ENCODE assay signal across 25 cellular contexts in genomic region chr15:42011074-42011473, GRCh38. TPM values are rescaled to one million over a fixed set of nuclear protein-coding genes. Genes with fewer than 3 reads are reported as not detected.
DNase-seq lines count a peak whose midpoint lies in the region; ATAC-seq, FAIRE-seq and TF ChIP-seq lines count a peak whose summit lies in the region.
"Had no signal": no experiment of that assay in that cellular context is flagged by ENCODE, and none has a peak within 500 bp of the region (broad histone marks: within the 10 kb centered on the region; RNA-seq: fewer than 3 reads in every experiment).

No MANE protein-coding gene starts in this region.

- TF ChIP-seq CTCF in Caco-2 (IDR thresholded peaks at IDR 0.05; ENCODE audit: insufficient read depth in 1 of 2, low read depth in 1 of 2, low read length in 1 of 2, severe bottlenecking in 1 of 2, unreplicated experiment in 1 of 2) (no peak), keratinocyte (optimal IDR thresholded peaks at IDR 0.05 in 1 of 3, IDR thresholded peaks at IDR 0.05 in 1 of 3, conservative IDR thresholded peaks at IDR 0.05 in 1 of 3; ENCODE audit: extremely low read depth in 1 of 3, insufficient read depth in 2 of 3, low read length in 3 of 3) (no peak), left lung (IDR thresholded peaks at IDR 0.05) (no peak)

- BruUV-seq in Caco-2 (replicated peaks; lab: Mats Ljungman, UMichigan): no TSS peak

- H3K27ac Mint-ChIP-seq in Caco-2 (ENCODE audit: unreplicated experiment) (peak overlapping the region; percentile 91), T-helper 17 cell (peak overlapping the region; percentile 47)
- H3K27ac Mint-ChIP-seq: effector memory CD8-positive, alpha-beta T cell had no signal

- intact Hi-C loops in Caco-2 (cut with micrococcal nuclease; ENCODE audit: unreplicated experiment): no loop called here
- intact Hi-C loops in left lung (cut with DNase I): no loop called here

- no peak overlapping the region for H3K27ac ChIP-seq in keratinocyte (ENCODE audit: control insufficient read depth, insufficient read depth, low read length)
- no peak overlapping the region for H3K27ac ChIP-seq in left lung
- H3K27ac ChIP-seq: sigmoid colon, vagina had no signal

- FAIRE-seq in keratinocyte (lab: Jason Lieb, UNC): no peak
- FAIRE-seq: D721Med, pancreas had no signal

- no peaks in the 10 kb centered on the region for H3K79me2 ChIP-seq in keratinocyte (ENCODE audit: control insufficient read depth, insufficient read depth, low read length)

- H3K36me3 Mint-ChIP-seq in Caco-2 (ENCODE audit: insufficient read depth, unreplicated experiment) (peaks cover 15% of the 10 kb centered on the region), T-helper 17 cell (ENCODE audit: low read depth) (no peaks in the 10 kb centered on the region)
- H3K36me3 Mint-ChIP-seq: naive thymus-derived CD4-positive, alpha-beta T cell had no signal

- H3K9me3 Mint-ChIP-seq in Caco-2 (ENCODE audit: unreplicated experiment): peaks cover 10% of the 10 kb centered on the region
- H3K9me3 Mint-ChIP-seq: effector memory CD8-positive, alpha-beta T cell; naive thymus-derived CD4-positive, alpha-beta T cell had no signal

- H3K9me3 ChIP-seq in Caco-2 (no peaks in the 10 kb centered on the region), T-helper 17 cell (ENCODE audit: control insufficient read depth, low read length, poor library complexity, severe bottlenecking) (no peaks in the 10 kb centered on the region), keratinocyte (ENCODE audit: control insufficient read depth, low read depth, low read length) (no peaks in the 10 kb centered on the region), left lung (no peaks in the 10 kb centered on the region)
- H3K9me3 ChIP-seq: MG63, pancreas, sigmoid colon, vagina had no signal

- no peak overlapping the region for H3K4me3 ChIP-seq in Caco-2 (ENCODE audit: low read depth, low read length)
- peak overlapping the region in 1 of 3 experiments; percentile 4 for H3K4me3 ChIP-seq in keratinocyte (ENCODE audit: control insufficient read depth in 2 of 3, extremely low read depth in 1 of 3, insufficient read depth in 2 of 3, low read depth in 1 of 3, low read length in 3 of 3)
- no peak overlapping the region for H3K4me3 ChIP-seq in left lung
- H3K4me3 ChIP-seq: MG63, pancreas, sigmoid colon, vagina had no signal

- H2AFZ ChIP-seq in keratinocyte (ENCODE audit: control insufficient read depth, low read length): no peak overlapping the region

- H3K9ac ChIP-seq in keratinocyte (ENCODE audit: control insufficient read depth, extremely low read depth, insufficient read depth, low read length): no peak overlapping the region

- no peaks in the 10 kb centered on the region for H3K9me1 ChIP-seq in keratinocyte (ENCODE audit: control insufficient read depth, extremely low read depth, insufficient read depth, low read length)

- peak; percentile 23 for ATAC-seq in GM19438 (IDR thresholded peaks at IDR 0.05; ENCODE audit: low read depth, unreplicated experiment)
- ATAC-seq in T-helper 17 cell: no peak
- no peak for ATAC-seq in left lung
- no peak for ATAC-seq in GM21515 (IDR thresholded peaks at IDR 0.05; ENCODE audit: unreplicated experiment)
- ATAC-seq: effector memory CD8-positive, alpha-beta T cell; naive thymus-derived CD4-positive, alpha-beta T cell had no signal

- H3K4me1 ChIP-seq in Caco-2 (peaks cover 57% of the 10 kb centered on the region), keratinocyte (ENCODE audit: control insufficient read depth, extremely low read depth, insufficient read depth, low read length) (peaks cover 16% of the 10 kb centered on the region), left lung (peaks cover 0 to 5% of the 10 kb centered on the region in 2 donors)
- H3K4me1 ChIP-seq: sigmoid colon had no signal

- no peaks in the 10 kb centered on the region for H3K27me3 Mint-ChIP-seq in Caco-2 (ENCODE audit: insufficient read depth, unreplicated experiment)
- H3K27me3 Mint-ChIP-seq in T-helper 17 cell: peaks cover 7% of the 10 kb centered on the region
- H3K27me3 Mint-ChIP-seq: naive thymus-derived CD4-positive, alpha-beta T cell had no signal

- H3K4me3 Mint-ChIP-seq in Caco-2 (ENCODE audit: unreplicated experiment): peak overlapping the region; percentile 54
- H3K4me3 Mint-ChIP-seq in T-helper 17 cell: no peak overlapping the region
- H3K4me3 Mint-ChIP-seq: effector memory CD8-positive, alpha-beta T cell; naive thymus-derived CD4-positive, alpha-beta T cell had no signal

- dilution Hi-C loops in keratinocyte (cut with MboI; ENCODE audit: extremely low pct_ligation_motif_present, low sequenced_read_pairs): no loop called here

- POLR2A ChIA-PET in Caco-2 (lab: Charles Lee): no interaction called here

- H3K4me1 Mint-ChIP-seq in Caco-2 (ENCODE audit: low read depth, unreplicated experiment): peaks cover 51% of the 10 kb centered on the region
- H3K4me1 Mint-ChIP-seq in T-helper 17 cell: peaks cover 7% of the 10 kb centered on the region

- peak overlapping the region; percentile 62 for H3K4me2 ChIP-seq in keratinocyte (ENCODE audit: control insufficient read depth, extremely low read depth, insufficient read depth, low read depth, low read length)

- no peaks in the 10 kb centered on the region for H3K36me3 ChIP-seq in Caco-2 (ENCODE audit: control insufficient read depth, insufficient read depth, low read length)
- no peaks in the 10 kb centered on the region for H3K36me3 ChIP-seq in keratinocyte (ENCODE audit: control insufficient read depth in 2 of 2, extremely low read depth in 1 of 2, insufficient read depth in 2 of 2, low read length in 2 of 2)
- H3K36me3 ChIP-seq in left lung: no peaks in the 10 kb centered on the region
- H3K36me3 ChIP-seq: MG63, pancreas, sigmoid colon, vagina had no signal

- H4K20me1 ChIP-seq in keratinocyte (ENCODE audit: control insufficient read depth, extremely low read depth, insufficient read depth, low read length): peaks cover 3% of the 10 kb centered on the region

- CTCF ChIA-PET in Caco-2 (lab: Charles Lee): no interaction called here

- DNase-seq in Caco-2: no peak
- no peak for DNase-seq in T-helper 17 cell
- DNase-seq in keratinocyte (ENCODE audit: low read depth, low spot score): no peak
- no peak for DNase-seq in left lung
- DNase-seq in dermis blood vessel endothelial cell: no peak
- DNase-seq: activated CD8-positive, alpha-beta memory T cell treated with anti-CD3 and anti-CD28 coated beads for 24 hours; activated effector memory CD4-positive, alpha-beta T cell treated with anti-CD3 and anti-CD28 coated beads, Interleukin-2, amount 50 U/mL, for 16 hours; aorta; cerebellar nuclear complex; effector memory CD8-positive, alpha-beta T cell; hippocampal formation; islet precursor cell; MG63; naive thymus-derived CD4-positive, alpha-beta T cell; NCI-H1694 treated with DMSO at 0.1 percent for 48 hours; NCI-H446; pancreas; SIG-M5; sigmoid colon had no signal

- no peaks in the 10 kb centered on the region for H3K27me3 ChIP-seq in Caco-2 (replicated peaks; ENCODE audit: control insufficient read depth, insufficient read depth, low read length)
- no peaks in the 10 kb centered on the region for H3K27me3 ChIP-seq in keratinocyte (ENCODE audit: control insufficient read depth, extremely low read depth, insufficient read depth, low read length)
- H3K27me3 ChIP-seq in left lung: no peaks in the 10 kb centered on the region
- H3K27me3 ChIP-seq: MG63, pancreas, sigmoid colon, vagina had no signal

RNA-seq across cellular contexts. Expression of gene PLA2G4E, which starts 9.8 kb away (rescaled TPM):
- 1.4 and 1.8 TPM in 2 replicates for total RNA-seq in Caco-2 (2022)
- not detected for total RNA-seq in T-helper 17 cell
- 1.1 to 6.7 TPM (median 3.5 TPM) in 3 replicates for polyA plus RNA-seq in keratinocyte
- polyA plus RNA-seq in keratinocyte (2011; ENCODE audit: low read depth): 16.7 TPM
- polyA plus RNA-seq in keratinocyte (2011; cell fraction: cytosol; rRNA removed): 1.0 and 1.7 TPM in 2 replicates
- 7.9 and 10.2 TPM in 2 replicates for polyA plus RNA-seq in keratinocyte (2011; cell fraction: nucleus; rRNA removed)
- polyA plus RNA-seq in keratinocyte (2012; ENCODE audit: low replicate concordance): 0.96 and 41.0 TPM in 2 replicates
- 2.3 to 3.8 TPM (median 2.4 TPM) in 3 replicates for polyA minus RNA-seq in keratinocyte
- polyA minus RNA-seq in keratinocyte (2011; cell fraction: cytosol; rRNA and poly(A)+ RNA removed): 1.3 TPM
- 5.5 and 6.4 TPM in 2 replicates for polyA minus RNA-seq in keratinocyte (2011; cell fraction: nucleus; rRNA and poly(A)+ RNA removed)
- total RNA-seq in left lung: 1 to 10 TPM in 1 of 2 donors, under 1 TPM in 1; 0.12 to 1.2 TPM
- not detected in 2 replicates for total RNA-seq in dermis blood vessel endothelial cell
- total RNA-seq: aorta; G401; naive thymus-derived CD4-positive, alpha-beta T cell; sigmoid colon; T-helper 2 cell treated with Interferon-gamma antibody and Interleukin-4, amounts not matched to agents 100 ng/mL and 5 ng/mL, for 36 hours had no signal
- polyA plus RNA-seq: aorta; naive thymus-derived CD4-positive, alpha-beta T cell had no signal

RNA-seq across cellular contexts. Expression of gene EHD4, which starts 38.7 kb away (rescaled TPM):
- total RNA-seq in Caco-2 (2022): 31.6 TPM in 2 replicates
- total RNA-seq in T-helper 17 cell: 10 to 100 TPM; 57.6 to 79.9 TPM
- 29.5 to 49.7 TPM (median 31.5 TPM) in 3 replicates for polyA plus RNA-seq in keratinocyte
- 8.7 TPM for polyA plus RNA-seq in keratinocyte (2011; ENCODE audit: low read depth)
- 28.5 and 34.1 TPM in 2 replicates for polyA plus RNA-seq in keratinocyte (2011; cell fraction: cytosol; rRNA removed)
- 27.7 and 35.2 TPM in 2 replicates for polyA plus RNA-seq in keratinocyte (2011; cell fraction: nucleus; rRNA removed)
- 21.9 and 42.9 TPM in 2 replicates for polyA plus RNA-seq in keratinocyte (2012; ENCODE audit: low replicate concordance)
- 39.6 to 55.1 TPM (median 41.8 TPM) in 3 replicates for polyA minus RNA-seq in keratinocyte
- 58.7 TPM for polyA minus RNA-seq in keratinocyte (2011; cell fraction: cytosol; rRNA and poly(A)+ RNA removed)
- polyA minus RNA-seq in keratinocyte (2011; cell fraction: nucleus; rRNA and poly(A)+ RNA removed): 27.5 and 35.1 TPM in 2 replicates
- total RNA-seq in left lung: 10 to 100 TPM; 23.0 to 32.6 TPM
- 84.4 and 128 TPM in 2 replicates for total RNA-seq in dermis blood vessel endothelial cell
